8 cellular contexts compared by ENCODE assay signal in the genomic region with DNA sequence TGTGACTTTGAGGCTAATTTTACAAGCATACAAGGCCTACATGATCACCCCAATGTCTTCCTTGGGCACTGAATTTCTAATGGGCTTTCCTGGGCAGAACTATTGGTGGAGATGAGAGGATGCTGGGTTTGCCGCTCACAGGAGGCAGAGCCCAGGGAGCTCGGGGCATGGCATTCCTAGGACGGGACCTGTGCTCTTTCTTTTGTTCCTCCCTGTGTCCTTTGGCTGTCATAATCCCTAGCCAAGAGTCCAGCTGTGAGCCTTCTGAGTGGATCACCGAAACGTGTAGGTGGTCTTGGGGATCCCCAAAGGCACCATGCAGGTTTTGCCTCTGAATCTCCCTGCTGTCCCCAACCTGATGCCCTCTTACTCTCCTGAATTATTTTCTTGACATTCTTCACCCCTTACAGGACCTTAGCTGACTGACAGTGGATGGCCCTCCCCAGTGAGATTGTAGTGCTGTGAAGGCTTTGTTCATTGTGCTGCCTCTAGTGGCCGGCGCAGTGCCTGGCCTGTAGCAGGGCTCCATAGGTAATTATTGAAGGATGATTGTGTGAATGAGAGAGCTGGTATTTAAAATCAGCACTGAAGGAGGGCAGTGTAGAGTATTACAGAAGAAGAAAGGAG.
DNase-seq lines count a peak whose midpoint lies in the region; ATAC-seq and TF ChIP-seq lines count a peak whose summit lies in the region.

No MANE protein-coding gene starts in this region.

- H2AFZ ChIP-seq in smooth muscle cell (ENCODE audit: low read depth) = no peak overlapping the region

- no peak overlapping the region for H3K4me2 ChIP-seq in smooth muscle cell

- WGBS in smooth muscle cell (ENCODE audit: low lambda C conversion rate) = 55% methylated on average over 7 of the region's 7 CpGs

- H3K27me3 ChIP-seq in BE2C (no peaks in the 10 kb centered on the region), HUES6 (ENCODE audit: control insufficient read depth, insufficient read depth, low read length) (no peaks in the 10 kb centered on the region), smooth muscle cell (ENCODE audit: low read depth) (no peaks in the 10 kb centered on the region)

- H3K27ac ChIP-seq in HUES6 (ENCODE audit: low read depth, low read length) = no peak overlapping the region
- H3K27ac ChIP-seq in smooth muscle cell (ENCODE audit: low read depth) = no peak overlapping the region

- H3K79me2 ChIP-seq in smooth muscle cell (ENCODE audit: low read depth) = no peaks in the 10 kb centered on the region

- H3K4me3 ChIP-seq in BE2C (ENCODE audit: low read depth, low read length) = no peak overlapping the region
- H3K4me3 ChIP-seq in HUES6 (ENCODE audit: low read depth, low read length) = peak overlapping the region; percentile 12; the same call in 1 of the 2 replicates
- no peak overlapping the region for H3K4me3 ChIP-seq in smooth muscle cell

- H3K36me3 ChIP-seq in BE2C (no peaks in the 10 kb centered on the region), HUES6 (ENCODE audit: control insufficient read depth, insufficient read depth, low read length) (no peaks in the 10 kb centered on the region), smooth muscle cell (ENCODE audit: low read depth) (no peaks in the 10 kb centered on the region)

- DNase-seq in BE2C = peak; percentile 32
- peak; percentile 75 for DNase-seq in ecto neural progenitor cell (ENCODE audit: low spot score)
- DNase-seq in smooth muscle cell (lab: John Stamatoyannopoulos, UW; ENCODE audit: unreplicated experiment) = no peak
- DNase-seq in DMS114 treated with DMSO at 0.1 percent for 48 hours (lab: John Stamatoyannopoulos, UW; ENCODE audit: unreplicated experiment) = no peak
- DNase-seq in stimulated activated CD4-positive, alpha-beta T cell treated with anti-CD3 and anti-CD28 coated beads, Interleukin-2, amount 100 ng/mL, for 48 hours = no peak
- no peak for DNase-seq in NCI-H2107 (lab: John Stamatoyannopoulos, UW)

- ATAC-seq in GM19372 (IDR thresholded peaks at IDR 0.05; ENCODE audit: low read depth, unreplicated experiment) = peak; percentile 92

- H3K4me1 ChIP-seq in BE2C = no peaks in the 10 kb centered on the region
- peaks cover 13% of the 10 kb centered on the region for H3K4me1 ChIP-seq in HUES6 (ENCODE audit: control insufficient read depth, insufficient read depth, low read length)
- peaks cover 16% of the 10 kb centered on the region for H3K4me1 ChIP-seq in smooth muscle cell (ENCODE audit: low read depth)

- H3K9ac ChIP-seq in HUES6 (ENCODE audit: low read length) (no peak overlapping the region), smooth muscle cell (ENCODE audit: low read depth) (no peak overlapping the region)

- no peaks in the 10 kb centered on the region for H3F3A ChIP-seq in smooth muscle cell (ENCODE audit: low read depth)

- H3K9me3 ChIP-seq in BE2C (no peaks in the 10 kb centered on the region), HUES6 (ENCODE audit: control insufficient read depth, insufficient read depth, low read depth, low read length) (no peaks in the 10 kb centered on the region), smooth muscle cell (replicated peaks; ENCODE audit: low read depth) (no peaks in the 10 kb centered on the region)

- no peaks in the 10 kb centered on the region for H4K20me1 ChIP-seq in smooth muscle cell (ENCODE audit: low read depth)

- TF ChIP-seq CTCF in BE2C (IDR thresholded peaks at IDR 0.05; ENCODE audit: low read depth, low read length) = peak; percentile 73
- peak; percentile 26 for TF ChIP-seq CTCF in smooth muscle cell (IDR thresholded peaks at IDR 0.05; ENCODE audit: borderline replicate concordance, insufficient read depth, poor library complexity, severe bottlenecking)

Comparison
In these comparisons a context has a peak if more than half of its experiments do, and no peak if none do; other contexts are left out.
1. DNase-seq: peak in BE2C (single experiment) and ecto neural progenitor cell (single experiment); none in smooth muscle cell (single experiment), DMS114 treated with DMSO at 0.1 percent for 48 hours (single experiment), stimulated activated CD4-positive, alpha-beta T cell treated with anti-CD3 and anti-CD28 coated beads, Interleukin-2, amount 100 ng/mL, for 48 hours (0 of 2) and NCI-H2107 (single experiment).